7 cellular contexts compared by ENCODE assay signal in the genomic region with DNA sequence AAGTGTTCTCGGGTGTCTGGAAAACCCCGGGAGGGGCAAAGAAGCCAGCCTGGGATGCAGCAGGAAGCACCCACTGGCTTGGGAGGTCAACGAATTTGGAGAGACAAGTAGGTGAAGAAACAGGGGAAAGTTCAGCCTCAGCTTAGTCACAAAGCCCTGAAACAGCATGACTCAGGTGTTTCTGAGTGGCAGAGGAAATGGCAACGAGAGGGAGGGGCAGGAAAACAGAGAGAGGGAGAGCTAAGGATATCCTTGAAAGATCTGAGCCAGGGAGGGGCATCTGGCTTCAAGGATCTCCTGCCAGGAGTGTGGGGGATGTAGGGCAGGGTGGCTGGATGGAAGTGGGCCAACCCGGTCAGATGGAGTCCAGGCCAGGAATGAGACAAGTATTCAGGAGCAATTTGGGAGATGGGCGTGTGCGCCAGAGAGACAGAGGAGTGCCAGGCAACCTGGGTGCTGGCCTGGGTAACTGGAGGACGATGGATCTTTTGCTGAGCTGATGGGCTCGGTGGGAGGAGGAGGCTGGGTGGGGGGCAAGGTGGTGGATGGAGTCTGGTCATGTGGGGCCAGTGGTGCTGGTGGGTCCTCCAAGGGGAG. TPM values are rescaled to one million over a fixed set of nuclear protein-coding genes. Genes with fewer than 3 reads are reported as not detected.
A peak's percentile ranks its signal among the peaks of the same experiment; 100 is the strongest.
DNase-seq lines count a peak whose midpoint lies in the region; ATAC-seq and TF ChIP-seq lines count a peak whose summit lies in the region.

No MANE protein-coding gene starts in this region.

- H3K4me1 ChIP-seq in gastroesophageal sphincter (peaks cover 0 to 34% (median 18%) of the 10 kb centered on the region in 3 donors), skeletal muscle tissue (ENCODE audit: control insufficient read depth in 3 of 3, insufficient read depth in 3 of 3, low read length in 3 of 3) (peaks cover 20 to 23% (median 22%) of the 10 kb centered on the region in 3 donors)

- H3K27me3 ChIP-seq in gastroesophageal sphincter (no peaks in the 10 kb centered on the region), skeletal muscle tissue (ENCODE audit: control insufficient read depth in 3 of 3, insufficient read depth in 3 of 3, low read length in 3 of 3) (no peaks in the 10 kb centered on the region)

- H3K27ac ChIP-seq in gastroesophageal sphincter (peak overlapping the region in 2 of 4 donors; percentile 38 to 52), skeletal muscle tissue (ENCODE audit: low read depth, low read length) (no peak overlapping the region)

- H3K4me3 ChIP-seq in gastroesophageal sphincter (no peak overlapping the region), skeletal muscle tissue (ENCODE audit: low read length in 3 of 3) (no peak overlapping the region)

- no peaks in the 10 kb centered on the region for H3K36me3 ChIP-seq in gastroesophageal sphincter
- H3K36me3 ChIP-seq in skeletal muscle tissue (ENCODE audit: control insufficient read depth in 3 of 3, insufficient read depth in 3 of 3, low read length in 3 of 3), result no peaks in the 10 kb centered on the region

- peak overlapping the region in 2 of 3 donors; percentile 10 to 33 for H3K9ac ChIP-seq in skeletal muscle tissue (ENCODE audit: low read depth in 1 of 3, low read length in 3 of 3)

- H3K9me3 ChIP-seq in gastroesophageal sphincter, result no peaks in the 10 kb centered on the region
- H3K9me3 ChIP-seq in skeletal muscle tissue (ENCODE audit: control insufficient read depth in 3 of 3, low read length in 3 of 3), result no peaks in the 10 kb centered on the region

- WGBS in gastroesophageal sphincter (ENCODE audit: low coverage in 1 of 2), 2 donors, result 31 to 42% methylated on average over 2 to 9 of the region's 9 CpGs

- TF ChIP-seq CTCF in gastroesophageal sphincter (IDR thresholded peaks at IDR 0.05), result no peak

- ATAC-seq in gastroesophageal sphincter (peak; percentile 77), HG03108 (IDR thresholded peaks at IDR 0.05; ENCODE audit: unreplicated experiment) (no peak), HG02623 (IDR thresholded peaks at IDR 0.05; ENCODE audit: unreplicated experiment) (no peak)

- no peak for TF ChIP-seq EP300 in gastroesophageal sphincter (IDR thresholded peaks at IDR 0.05)

- peak; percentile 40 for DNase-seq in GF-D8 (lab: John Stamatoyannopoulos, UW)
- DNase-seq in NCI-H2029 (lab: John Stamatoyannopoulos, UW), result peak; percentile 69
- peak; percentile 52 to 53 for DNase-seq in activated T-cell treated with anti-CD3 and anti-CD28 coated beads, Interleukin-2, amount 50 U/mL, for 48 hours

- TF ChIP-seq POLR2A in gastroesophageal sphincter (IDR thresholded peaks at IDR 0.05), result no peak

RNA-seq across cellular contexts. Expression of gene ABCC3, which starts 27.2 kb away (rescaled TPM):
- total RNA-seq in gastroesophageal sphincter (10 to 100 TPM in 1 of 4 donors, 1 to 10 TPM in 3; 2.0 to 18.7 (median 5.1) TPM), skeletal muscle tissue (1.0 TPM)

RNA-seq across cellular contexts. Expression of gene ANKRD40, which starts 45.8 kb away (rescaled TPM):
- total RNA-seq in gastroesophageal sphincter (100 to 1,000 TPM in 1 of 4 donors, 10 to 100 TPM in 3; 65.8 to 125 (median 89.2) TPM), skeletal muscle tissue (28.7 TPM)

RNA-seq across cellular contexts. Expression of gene LUC7L3, which starts 57.5 kb away (rescaled TPM):
- total RNA-seq in gastroesophageal sphincter (100 to 1,000 TPM in 1 of 4 donors, 10 to 100 TPM in 3; 40.1 to 134 (median 54.6) TPM), skeletal muscle tissue (32.4 TPM)
